In the genomic region with DNA sequence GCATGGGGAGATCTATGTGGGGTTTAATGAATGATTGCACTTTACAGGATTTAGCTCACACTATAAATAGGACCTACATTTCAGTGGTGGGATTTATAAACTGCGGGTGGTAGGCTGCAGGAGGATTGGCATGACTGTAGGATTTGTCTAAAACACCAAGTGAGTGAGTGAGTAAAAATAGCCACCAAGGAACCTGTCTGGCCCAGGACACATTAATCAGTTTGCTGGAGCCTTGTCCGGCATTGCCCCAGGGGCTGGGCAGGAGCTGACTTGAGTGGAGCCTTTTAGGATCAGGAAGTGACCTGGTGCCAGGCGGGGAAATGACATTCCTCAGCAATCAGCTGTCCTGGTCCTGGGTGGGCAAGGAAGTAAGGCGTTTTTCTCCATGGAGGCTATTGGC, we compare ENCODE assay signal across 11 cellular contexts.
"Had no signal": no experiment of that assay in that cellular context is flagged by ENCODE, and none has a peak within 500 bp of the region (broad histone marks: within the 10 kb centered on the region; RNA-seq: fewer than 3 reads in every experiment).

No MANE protein-coding gene starts in this region.

- H3K4me1 ChIP-seq: esophagus muscularis mucosa, prostate gland, suprapubic skin had no signal

- H3K36me3 Mint-ChIP-seq: type B pancreatic cell had no signal

- H3K4me1 Mint-ChIP-seq: neural crest cell had no signal

- H2AFZ ChIP-seq: hepatocyte had no signal

- H3K36me3 ChIP-seq: esophagus muscularis mucosa, prostate gland, right lobe of liver, suprapubic skin had no signal

- H3K4me3 ChIP-seq: esophagus muscularis mucosa, hepatocyte, prostate gland, right lobe of liver, suprapubic skin had no signal

- H3K27ac ChIP-seq: esophagus muscularis mucosa, hepatocyte, prostate gland, right lobe of liver, suprapubic skin had no signal

- H3K79me2 ChIP-seq: hepatocyte had no signal

- H3K9me3 ChIP-seq: esophagus muscularis mucosa, prostate gland, right lobe of liver, suprapubic skin had no signal

- DNase-seq: activated CD4-positive, alpha-beta T cell treated with anti-CD3 and anti-CD28 coated beads, Interleukin-2, amount 50 U/mL, for 1 hour; activated naive CD4-positive, alpha-beta T cell treated with anti-CD3 and anti-CD28 coated beads for 36 hours; right lobe of liver had no signal

- H3K9me3 Mint-ChIP-seq: activated naive CD4-positive, alpha-beta T cell treated with anti-CD3 and anti-CD28 coated beads for 36 hours; activated T-helper 2 cell treated with anti-CD3 and anti-CD28 coated beads, Interferon-gamma antibody, Interleukin-2, Interleukin-4, amounts not matched to agents 10 μg/mL and 5 μg/mL and 100 μg/mL, durations not matched to agents 14 hours and 24 hours and 36 hours; neural crest cell; stimulated activated naive CD8-positive, alpha-beta T cell treated with anti-CD3 and anti-CD28 coated beads, Interleukin-15, Interleukin-2, amounts not matched to agents 100 ng/mL and 50 ng/mL, for 24 hours; type B pancreatic cell had no signal

- H3K4me2 ChIP-seq: hepatocyte had no signal

- H3K27me3 Mint-ChIP-seq: type B pancreatic cell had no signal

- H3K4me3 Mint-ChIP-seq: activated naive CD4-positive, alpha-beta T cell treated with anti-CD3 and anti-CD28 coated beads for 36 hours; neural crest cell; stimulated activated naive CD8-positive, alpha-beta T cell treated with anti-CD3 and anti-CD28 coated beads, Interleukin-15, Interleukin-2, amounts not matched to agents 100 ng/mL and 50 ng/mL, for 24 hours; type B pancreatic cell had no signal

- H3K27me3 ChIP-seq: hepatocyte, right lobe of liver, suprapubic skin had no signal

- H3K27ac Mint-ChIP-seq: activated naive CD4-positive, alpha-beta T cell treated with anti-CD3 and anti-CD28 coated beads for 36 hours; activated T-helper 2 cell treated with anti-CD3 and anti-CD28 coated beads, Interferon-gamma antibody, Interleukin-2, Interleukin-4, amounts not matched to agents 10 μg/mL and 5 μg/mL and 100 μg/mL, durations not matched to agents 14 hours and 24 hours and 36 hours; stimulated activated naive CD8-positive, alpha-beta T cell treated with anti-CD3 and anti-CD28 coated beads, Interleukin-15, Interleukin-2, amounts not matched to agents 100 ng/mL and 50 ng/mL, for 24 hours; type B pancreatic cell had no signal
